ENCODE assay signal across 28 cellular contexts in genomic region chr3:174945951-174946350, GRCh38.
"Had no signal": no experiment of that assay in that cellular context is flagged by ENCODE, and none has a peak within 500 bp of the region (broad histone marks: within the 10 kb centered on the region; RNA-seq: fewer than 3 reads in every experiment).

No MANE protein-coding gene starts in this region.

- H3K4me3 Mint-ChIP-seq: activated B cell treated with CpG ODN at 0.5 μM for 24 hours; activated CD4-positive, alpha-beta T cell treated with anti-CD3 and anti-CD28 coated beads, Interleukin-2, amount 10 ng/mL, durations not matched to agents 24 days and 14 days; activated naive CD4-positive, alpha-beta T cell treated with anti-CD3 and anti-CD28 coated beads for 36 hours; activated naive CD8-positive, alpha-beta T cell treated with anti-CD3 and anti-CD28 coated beads, Interleukin-2, amount 10 ng/mL, durations not matched to agents 7 days and 5 days; activated T-helper 17 cell treated with anti-CD3 and anti-CD28 coated beads, Interleukin-2, amount 50 U/mL, for 72 hours; T-helper 1 cell treated with Interleukin-12 subunit alpha and Interleukin-12 subunit beta and Interleukin-4 antibody, amounts not matched to agents 30 μg/mL and 1 μg/mL, for 36 hours had no signal

- H3K4me3 ChIP-seq: body of pancreas, SJCRH30 had no signal

- H3K27me3 Mint-ChIP-seq: activated B cell treated with CpG ODN at 0.5 μM for 24 hours; activated CD4-positive, alpha-beta T cell treated with anti-CD3 and anti-CD28 coated beads, Interleukin-2, amount 10 ng/mL, durations not matched to agents 24 days and 14 days; activated naive CD8-positive, alpha-beta T cell treated with anti-CD3 and anti-CD28 coated beads, Interleukin-2, amount 10 ng/mL, durations not matched to agents 7 days and 5 days; activated T-helper 17 cell treated with anti-CD3 and anti-CD28 coated beads, Interleukin-2, amount 50 U/mL, for 72 hours had no signal

- DNase-seq: activated B cell treated with CpG ODN at 0.5 μM for 24 hours; activated CD4-positive, alpha-beta T cell treated with anti-CD3 and anti-CD28 coated beads for 1 hour; activated CD4-positive, alpha-beta T cell treated with anti-CD3 and anti-CD28 coated beads, Interleukin-2, amount 10 ng/mL, durations not matched to agents 24 days and 14 days; activated CD4-positive, alpha-beta T cell treated with anti-CD3 and anti-CD28 coated beads, Interleukin-2, amount 50 U/mL, for 48 hours; activated gamma-delta T cell; activated naive CD4-positive, alpha-beta T cell treated with anti-CD3 and anti-CD28 coated beads for 36 hours; activated naive CD8-positive, alpha-beta T cell treated with anti-CD3 and anti-CD28 coated beads, Interleukin-2, amount 10 ng/mL, durations not matched to agents 7 days and 5 days; activated T-cell treated with anti-CD3 and anti-CD28 coated beads, Interleukin-2, amount 50 U/mL, for 48 hours; aorta; body of pancreas; central memory CD4-positive, alpha-beta T cell; MM.1S; NCI-H1105; NCI-H1436; NCI-H1694 treated with DMSO at 0.1 percent for 48 hours; NCI-H2029 treated with DMSO at 0.1 percent for 48 hours; NCI-H345; NCI-H510A; NCI-H69; NK-92 treated with Interleukin-12 subunit alpha and Interleukin-12 subunit beta, amount 100 ng/mL, for 24 hours; OCI-M1; Right ventricle myocardium superior; RPMI8226; SJCRH30 had no signal

- H3K27me3 ChIP-seq: body of pancreas, SJCRH30 had no signal

- H3K36me3 Mint-ChIP-seq: activated naive CD8-positive, alpha-beta T cell treated with anti-CD3 and anti-CD28 coated beads, Interleukin-2, amount 10 ng/mL, durations not matched to agents 7 days and 5 days had no signal

- H3K4me1 Mint-ChIP-seq: activated B cell treated with CpG ODN at 0.5 μM for 24 hours; activated CD4-positive, alpha-beta T cell treated with anti-CD3 and anti-CD28 coated beads, Interleukin-2, amount 10 ng/mL, durations not matched to agents 24 days and 14 days; activated naive CD8-positive, alpha-beta T cell treated with anti-CD3 and anti-CD28 coated beads, Interleukin-2, amount 10 ng/mL, durations not matched to agents 7 days and 5 days; activated T-helper 17 cell treated with anti-CD3 and anti-CD28 coated beads, Interleukin-2, amount 50 U/mL, for 72 hours had no signal

- H3K27ac ChIP-seq: body of pancreas, SJCRH30 had no signal

- H3K36me3 ChIP-seq: SJCRH30 had no signal

- H3K4me1 ChIP-seq: body of pancreas had no signal

- H3K9me3 ChIP-seq: body of pancreas, SJCRH30 had no signal

- H3K27ac Mint-ChIP-seq: activated B cell treated with CpG ODN at 0.5 μM for 24 hours; activated CD4-positive, alpha-beta T cell treated with anti-CD3 and anti-CD28 coated beads, Interleukin-2, amount 10 ng/mL, durations not matched to agents 24 days and 14 days; activated naive CD4-positive, alpha-beta T cell treated with anti-CD3 and anti-CD28 coated beads for 36 hours; activated naive CD8-positive, alpha-beta T cell treated with anti-CD3 and anti-CD28 coated beads, Interleukin-2, amount 10 ng/mL, durations not matched to agents 7 days and 5 days; activated T-helper 17 cell treated with anti-CD3 and anti-CD28 coated beads, Interleukin-2, amount 50 U/mL, for 72 hours; T-helper 1 cell treated with Interleukin-12 subunit alpha and Interleukin-12 subunit beta and Interleukin-4 antibody, amounts not matched to agents 30 μg/mL and 1 μg/mL, for 36 hours had no signal

- ATAC-seq: activated T-helper 17 cell treated with anti-CD3 and anti-CD28 coated beads, Interleukin-2, amount 50 U/mL, for 72 hours; body of pancreas; Panc1; SK-N-SH treated with all-trans-retinoic acid at 6 μM for 48 hours had no signal
